ENCODE assay signal across 8 cellular contexts in the genomic region with DNA sequence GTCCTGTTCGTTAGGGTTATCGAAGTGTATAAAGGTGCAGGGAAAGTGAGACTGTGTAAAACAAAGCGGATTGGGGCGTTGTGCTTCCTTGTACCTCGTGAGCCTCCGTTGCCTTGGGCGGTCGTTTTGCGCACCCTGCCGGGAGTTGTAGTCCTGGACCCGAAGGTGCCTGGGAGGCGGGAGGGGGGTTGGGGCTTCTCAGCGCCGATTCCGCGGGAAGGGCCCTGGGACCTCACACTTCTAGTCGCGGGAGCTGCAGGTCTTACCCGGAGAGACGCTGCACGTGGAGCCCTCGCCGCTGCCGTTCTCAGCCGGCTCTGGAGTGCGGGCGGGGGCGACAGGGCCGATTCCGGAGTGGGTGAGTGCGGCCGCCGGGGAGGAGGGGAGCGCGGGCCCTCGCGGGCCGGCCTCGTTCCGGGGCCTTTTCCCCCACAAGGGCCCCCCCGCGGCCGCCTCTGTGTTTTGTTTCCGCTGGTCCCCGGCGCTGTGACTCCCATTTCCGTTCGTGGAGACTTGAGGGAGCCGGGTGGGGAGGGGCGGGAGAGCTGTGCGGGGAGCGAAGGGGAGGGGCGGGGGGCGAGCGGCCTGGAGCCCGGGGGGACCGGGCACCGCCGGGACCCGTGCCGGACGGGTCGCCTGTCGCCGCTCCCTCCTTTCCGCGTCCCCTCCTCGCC.
DNase-seq lines count a peak whose midpoint lies in the region; ATAC-seq and TF ChIP-seq lines count a peak whose summit lies in the region.

No MANE protein-coding gene starts in this region.

- H3K27ac ChIP-seq in C4-2B, result peak overlapping the region; percentile 95

- no peak for TF ChIP-seq CTCF in C4-2B (conservative IDR thresholded peaks at IDR 0.05)

- DNase-seq in NCI-H82 (lab: John Stamatoyannopoulos, UW) (peak; percentile 97), medulla oblongata (ENCODE audit: extremely low spot score) (peak; percentile 92)
- DNase-seq in activated CD8-positive, alpha-beta memory T cell treated with anti-CD3 and anti-CD28 coated beads for 24 hours, result peak; percentile 95
- DNase-seq in effector CD8-positive, alpha-beta T cell (lab: John Stamatoyannopoulos, UW), result peak; percentile 85
- peak; percentile 75 to 82 (median 75) for DNase-seq in stimulated activated CD4-positive, alpha-beta T cell treated with anti-CD3 and anti-CD28 coated beads, TNF-alpha, amount 100 ng/mL, for 48 hours (ENCODE audit: low read depth in 3 of 3)

- peak; percentile 71 for ATAC-seq in GM19395 (IDR thresholded peaks at IDR 0.05; ENCODE audit: unreplicated experiment)
- peak; percentile 57 for ATAC-seq in HG03521 (IDR thresholded peaks at IDR 0.05; ENCODE audit: unreplicated experiment)

Comparison
In these comparisons a context has a peak if more than half of its experiments do, and no peak if none do; other contexts are left out.
1. Peak in every context shown above with its lines: DNase-seq, ATAC-seq and H3K27ac ChIP-seq.